ENCODE assay signal across 8 cellular contexts in genomic region chr6:154615483-154616025, GRCh38.
A peak's percentile ranks its signal among the peaks of the same experiment; 100 is the strongest.
DNase-seq lines count a peak whose midpoint lies in the region; ATAC-seq lines count a peak whose summit lies in the region.

No MANE protein-coding gene starts in this region.

- H3K9me3 Mint-ChIP-seq in activated naive CD4-positive, alpha-beta T cell treated with anti-CD3 and anti-CD28 coated beads, Interleukin-2, amount 10 ng/mL, durations not matched to agents 7 days and 5 days, result no peaks in the 10 kb centered on the region

- H3K36me3 ChIP-seq in stomach smooth muscle (ENCODE audit: control insufficient read depth in 2 of 2, insufficient read depth in 2 of 2, low read length in 2 of 2), result no peaks in the 10 kb centered on the region

- H3K4me3 ChIP-seq in stomach smooth muscle (ENCODE audit: low read length in 2 of 2), result peak overlapping the region; percentile 20 to 50

- no peak overlapping the region for H3K27ac ChIP-seq in stomach smooth muscle (ENCODE audit: low read length)

- H3K9ac ChIP-seq in stomach smooth muscle (ENCODE audit: low read length in 2 of 2), result no peak overlapping the region

- no peaks in the 10 kb centered on the region for H3K36me3 Mint-ChIP-seq in activated naive CD4-positive, alpha-beta T cell treated with anti-CD3 and anti-CD28 coated beads, Interleukin-2, amount 10 ng/mL, durations not matched to agents 7 days and 5 days

- no peaks in the 10 kb centered on the region for H3K4me1 ChIP-seq in stomach smooth muscle (ENCODE audit: control insufficient read depth, insufficient read depth, low read length)

- no peaks in the 10 kb centered on the region for H3K9me3 ChIP-seq in stomach smooth muscle (ENCODE audit: control insufficient read depth in 2 of 2, low read length in 2 of 2)

- H3K27me3 Mint-ChIP-seq in activated naive CD4-positive, alpha-beta T cell treated with anti-CD3 and anti-CD28 coated beads, Interleukin-2, amount 10 ng/mL, durations not matched to agents 7 days and 5 days, result no peaks in the 10 kb centered on the region

- H3K4me1 Mint-ChIP-seq in activated naive CD4-positive, alpha-beta T cell treated with anti-CD3 and anti-CD28 coated beads, Interleukin-2, amount 10 ng/mL, durations not matched to agents 7 days and 5 days, result no peaks in the 10 kb centered on the region

- no peak overlapping the region for H3K27ac Mint-ChIP-seq in activated naive CD4-positive, alpha-beta T cell treated with anti-CD3 and anti-CD28 coated beads, Interleukin-2, amount 10 ng/mL, durations not matched to agents 7 days and 5 days

- DNase-seq in NCI-H82 (lab: John Stamatoyannopoulos, UW), result peak; percentile 42
- no peak for DNase-seq in NCI-H82 treated with DMSO at 0.1 percent for 48 hours (lab: John Stamatoyannopoulos, UW; ENCODE audit: unreplicated experiment)
- DNase-seq in SK-N-DZ (ENCODE audit: low spot score), result peak; percentile 23
- DNase-seq in cardiac septum (ENCODE audit: low spot score), result peak; percentile 83
- DNase-seq in activated naive CD4-positive, alpha-beta T cell treated with anti-CD3 and anti-CD28 coated beads, Interleukin-2, amount 10 ng/mL, durations not matched to agents 7 days and 5 days, result no peak

- CTCF ChIA-PET in activated naive CD4-positive, alpha-beta T cell treated with anti-CD3 and anti-CD28 coated beads, Interleukin-2, amount 10 ng/mL, durations not matched to agents 7 days and 5 days (lab: Charles Lee), result no interaction called here

- H3K4me3 Mint-ChIP-seq in activated naive CD4-positive, alpha-beta T cell treated with anti-CD3 and anti-CD28 coated beads, Interleukin-2, amount 10 ng/mL, durations not matched to agents 7 days and 5 days, result no peak overlapping the region

- H3K27me3 ChIP-seq in stomach smooth muscle (ENCODE audit: control insufficient read depth in 1 of 2, insufficient read depth in 2 of 2, low read length in 2 of 2), result no peaks in the 10 kb centered on the region

- intact Hi-C loops in cardiac septum (cut with DNase I), result no loop called here

- ATAC-seq in GM19452 (IDR thresholded peaks at IDR 0.05; ENCODE audit: unreplicated experiment) (no peak), HG03432 (IDR thresholded peaks at IDR 0.05; ENCODE audit: unreplicated experiment) (no peak)

Comparison
In these comparisons a context has a peak if more than half of its experiments do, and no peak if none do; other contexts are left out.
1. DNase-seq: peak in NCI-H82 (single experiment), SK-N-DZ (single experiment) and cardiac septum (single experiment); none in NCI-H82 treated with DMSO at 0.1 percent for 48 hours (single experiment) and activated naive CD4-positive, alpha-beta T cell treated with anti-CD3 and anti-CD28 coated beads, Interleukin-2, amount 10 ng/mL, durations not matched to agents 7 days and 5 days (single experiment).